ENCODE assay signal across 16 cellular contexts in genomic region chr2:207409525-207409924, GRCh38.
A peak's percentile ranks its signal among the peaks of the same experiment; 100 is the strongest.
DNase-seq lines count a peak whose midpoint lies in the region; ATAC-seq and TF ChIP-seq lines count a peak whose summit lies in the region.
"Had no signal": no experiment of that assay in that cellular context is flagged by ENCODE, and none has a peak within 500 bp of the region (broad histone marks: within the 10 kb centered on the region; RNA-seq: fewer than 3 reads in every experiment).

No MANE protein-coding gene starts in this region.

- H3K4me1 Mint-ChIP-seq in H9 (peaks cover 43 to 51% of the 10 kb centered on the region in 2 experiments), nephron progenitor cell (peaks cover 52% of the 10 kb centered on the region)
- H3K4me1 Mint-ChIP-seq in activated T-helper 17 cell treated with anti-CD3 and anti-CD28 coated beads, Interleukin-2, amount 50 U/mL, for 72 hours = no peaks in the 10 kb centered on the region
- H3K4me1 Mint-ChIP-seq in CD8-positive, alpha-beta memory T cell = no peaks in the 10 kb centered on the region
- H3K4me1 Mint-ChIP-seq: activated naive CD8-positive, alpha-beta T cell treated with anti-CD3 and anti-CD28 coated beads for 36 hours; natural killer cell had no signal

- peaks cover 11% of the 10 kb centered on the region; the same call in 1 of the 2 replicates for H3K4me1 ChIP-seq in H9 (ENCODE audit: insufficient read depth, low read length)
- no peaks in the 10 kb centered on the region for H3K4me1 ChIP-seq in CD8-positive, alpha-beta memory T cell (ENCODE audit: insufficient read depth, low read length)

- no peaks in the 10 kb centered on the region for H3K23me2 ChIP-seq in H9 (ENCODE audit: insufficient read length, low read depth, low read length, poor library complexity, severe bottlenecking)

- H3T11ph ChIP-seq in H9 (ENCODE audit: low read length) = no peak overlapping the region

- H3K4ac ChIP-seq in H9 (ENCODE audit: low read depth, low read length) = no peak overlapping the region

- H3K14ac ChIP-seq in H9 (ENCODE audit: insufficient read depth, low read length) = no peak overlapping the region

- no peak overlapping the region for H4K8ac ChIP-seq in H9 (replicated peaks; ENCODE audit: insufficient read length, low read depth, low read length)

- H2BK20ac ChIP-seq in H9 (ENCODE audit: low read depth, low read length, poor library complexity, severe bottlenecking) = no peak overlapping the region

- no peak overlapping the region for H2AFZ ChIP-seq in H9 (ENCODE audit: low read length)

- no peak overlapping the region for H3K4me3 ChIP-seq in CD8-positive, alpha-beta memory T cell (ENCODE audit: low read length)
- H3K4me3 ChIP-seq: BLaER1 treated with 17β-estradiol and CSF1 and Interleukin-3, amounts not matched to agents 10 nM and 100 nM; dorsolateral prefrontal cortex; esophagus muscularis mucosa had no signal

- CTCF ChIA-PET in CD8-positive, alpha-beta memory T cell (lab: Charles Lee) = no interaction called here

- H2AK5ac ChIP-seq in H9 (ENCODE audit: insufficient read length, low read length) = no peak overlapping the region

- H3K56ac ChIP-seq in H9 (ENCODE audit: insufficient read length, low read depth, low read length) = no peak overlapping the region

- H2BK12ac ChIP-seq in H9 (ENCODE audit: insufficient read length, low read depth, low read length) = no peak overlapping the region

- H2BK120ac ChIP-seq in H9 (ENCODE audit: low read depth, low read length, poor library complexity, severe bottlenecking) = no peak overlapping the region

- no CpG with 5 or more reads among the region's 4 CpGs for WGBS in H9 (ENCODE audit: extremely low coverage, insufficient read length, low lambda C conversion rate)

- H2BK5ac ChIP-seq in H9 (ENCODE audit: insufficient read length, low read length) = no peak overlapping the region

- H3K23ac ChIP-seq in H9 (ENCODE audit: insufficient read length, low read depth, low read length) = no peak overlapping the region

- H3K18ac ChIP-seq in H9 (ENCODE audit: insufficient read length, low read depth, low read length) = no peak overlapping the region

- no peaks in the 10 kb centered on the region for H3K27me3 Mint-ChIP-seq in H9 (ENCODE audit: low read depth)
- no peaks in the 10 kb centered on the region for H3K27me3 Mint-ChIP-seq in activated T-helper 17 cell treated with anti-CD3 and anti-CD28 coated beads, Interleukin-2, amount 50 U/mL, for 72 hours
- H3K27me3 Mint-ChIP-seq in nephron progenitor cell (ENCODE audit: low read depth, poor library complexity) = peaks cover 7% of the 10 kb centered on the region
- peaks cover 2 to 4% of the 10 kb centered on the region in 2 donors for H3K27me3 Mint-ChIP-seq in CD8-positive, alpha-beta memory T cell
- H3K27me3 Mint-ChIP-seq: activated CD4-positive, alpha-beta memory T cell treated with anti-CD3 and anti-CD28 coated beads for 36 hours; activated naive CD8-positive, alpha-beta T cell treated with anti-CD3 and anti-CD28 coated beads for 36 hours had no signal

- H3K4me3 Mint-ChIP-seq in H9 (no peak overlapping the region), nephron progenitor cell (no peak overlapping the region)
- no peak overlapping the region for H3K4me3 Mint-ChIP-seq in activated T-helper 17 cell treated with anti-CD3 and anti-CD28 coated beads, Interleukin-2, amount 50 U/mL, for 72 hours
- H3K4me3 Mint-ChIP-seq in CD8-positive, alpha-beta memory T cell = no peak overlapping the region
- H3K4me3 Mint-ChIP-seq: activated CD4-positive, alpha-beta memory T cell treated with anti-CD3 and anti-CD28 coated beads for 36 hours; activated naive CD8-positive, alpha-beta T cell treated with anti-CD3 and anti-CD28 coated beads for 36 hours; natural killer cell had no signal

- DNase-seq in DMS53 (lab: John Stamatoyannopoulos, UW) = peak; percentile 45
- no peak for DNase-seq in DMS53 treated with DMSO at 0.1 percent for 48 hours (lab: John Stamatoyannopoulos, UW; ENCODE audit: unreplicated experiment)
- DNase-seq in H9 = no peak
- DNase-seq in nephron progenitor cell = no peak
- no peak for DNase-seq in HuH-7.5 (ENCODE audit: low spot score)
- no peak for DNase-seq in CD8-positive, alpha-beta memory T cell
- DNase-seq in activated CD4-positive, alpha-beta T cell treated with anti-CD3 and anti-CD28 coated beads for 48 hours = no peak
- DNase-seq: activated CD4-positive, alpha-beta memory T cell treated with anti-CD3 and anti-CD28 coated beads for 36 hours; activated naive CD8-positive, alpha-beta T cell treated with anti-CD3 and anti-CD28 coated beads for 36 hours; dorsolateral prefrontal cortex; natural killer cell; stimulated activated naive CD4-positive, alpha-beta T cell treated with Interleukin-2 at 50 U/mL for 16 hours; trophoblast cell had no signal

- no peak overlapping the region for H4K91ac ChIP-seq in H9 (ENCODE audit: insufficient read length, low read depth, low read length)

- no peaks in the 10 kb centered on the region for H3K79me1 ChIP-seq in H9 (ENCODE audit: insufficient read depth, low read depth, low read length, poor library complexity, severe bottlenecking)

- no peak overlapping the region for H3K4me2 ChIP-seq in H9 (ENCODE audit: insufficient read depth, insufficient read length, low read length)

- H2BK15ac ChIP-seq in H9 (ENCODE audit: low read depth, low read length) = no peak overlapping the region

- H3K27ac Mint-ChIP-seq in H9 = peak overlapping the region in 2 of 3 experiments; percentile 49 to 76; a peak in 4 of 7 replicates
- peak overlapping the region; percentile 58 for H3K27ac Mint-ChIP-seq in activated T-helper 17 cell treated with anti-CD3 and anti-CD28 coated beads, Interleukin-2, amount 50 U/mL, for 72 hours
- peak overlapping the region; percentile 83 for H3K27ac Mint-ChIP-seq in nephron progenitor cell
- peak overlapping the region in 1 of 8 donors; percentile 74 for H3K27ac Mint-ChIP-seq in CD8-positive, alpha-beta memory T cell
- H3K27ac Mint-ChIP-seq: activated CD4-positive, alpha-beta memory T cell treated with anti-CD3 and anti-CD28 coated beads for 36 hours; activated naive CD8-positive, alpha-beta T cell treated with anti-CD3 and anti-CD28 coated beads for 36 hours; natural killer cell had no signal

- no peaks in the 10 kb centered on the region for H3K9me3 ChIP-seq in H9 (ENCODE audit: control insufficient read depth, low read depth, low read length)
- H3K9me3 ChIP-seq in CD8-positive, alpha-beta memory T cell (ENCODE audit: low read length) = no peaks in the 10 kb centered on the region
- H3K9me3 ChIP-seq: BLaER1 treated with 17β-estradiol and CSF1 and Interleukin-3, amounts not matched to agents 10 nM and 100 nM; esophagus muscularis mucosa had no signal

- H3K9me3 Mint-ChIP-seq in H9 (no peaks in the 10 kb centered on the region), nephron progenitor cell (no peaks in the 10 kb centered on the region)
- no peaks in the 10 kb centered on the region for H3K9me3 Mint-ChIP-seq in activated T-helper 17 cell treated with anti-CD3 and anti-CD28 coated beads, Interleukin-2, amount 50 U/mL, for 72 hours
- no peaks in the 10 kb centered on the region for H3K9me3 Mint-ChIP-seq in CD8-positive, alpha-beta memory T cell
- H3K9me3 Mint-ChIP-seq: activated CD4-positive, alpha-beta memory T cell treated with anti-CD3 and anti-CD28 coated beads for 36 hours; activated naive CD8-positive, alpha-beta T cell treated with anti-CD3 and anti-CD28 coated beads for 36 hours; natural killer cell had no signal

- no peak overlapping the region for H4K5ac ChIP-seq in H9 (ENCODE audit: insufficient read length, low read depth, low read length)

- TF ChIP-seq CTCF in H9 (conservative IDR thresholded peaks at IDR 0.05) (no peak), nephron progenitor cell (IDR thresholded peaks at IDR 0.05) (no peak)

- no peak for ATAC-seq in activated T-helper 17 cell treated with anti-CD3 and anti-CD28 coated beads, Interleukin-2, amount 50 U/mL, for 72 hours (replicated peaks)
- ATAC-seq: natural killer cell had no signal

- no peaks in the 10 kb centered on the region for H4K20me1 ChIP-seq in H9 (ENCODE audit: control insufficient read depth, insufficient read depth, insufficient read length)
- H4K20me1 ChIP-seq: BLaER1 treated with 17β-estradiol and CSF1 and Interleukin-3, amounts not matched to agents 10 nM and 100 nM had no signal

- H3K27me3 ChIP-seq in H9 (ENCODE audit: insufficient read depth, low read length) = no peaks in the 10 kb centered on the region
- H3K27me3 ChIP-seq in CD8-positive, alpha-beta memory T cell (ENCODE audit: insufficient read depth, low read length, poor library complexity, severe bottlenecking) = no peaks in the 10 kb centered on the region
- H3K27me3 ChIP-seq: BLaER1 treated with 17β-estradiol and CSF1 and Interleukin-3, amounts not matched to agents 10 nM and 100 nM; dorsolateral prefrontal cortex; esophagus muscularis mucosa had no signal

- H3K36me3 ChIP-seq in CD8-positive, alpha-beta memory T cell (ENCODE audit: insufficient read depth, low read length) = no peaks in the 10 kb centered on the region
- H3K36me3 ChIP-seq: BLaER1 treated with 17β-estradiol and CSF1 and Interleukin-3, amounts not matched to agents 10 nM and 100 nM; esophagus muscularis mucosa had no signal

- H3K36me3 Mint-ChIP-seq in H9 (ENCODE audit: insufficient read depth in 1 of 3, low read depth in 3 of 3) = no peaks in the 10 kb centered on the region
- no peaks in the 10 kb centered on the region for H3K36me3 Mint-ChIP-seq in activated T-helper 17 cell treated with anti-CD3 and anti-CD28 coated beads, Interleukin-2, amount 50 U/mL, for 72 hours (ENCODE audit: low read depth)
- H3K36me3 Mint-ChIP-seq in nephron progenitor cell (ENCODE audit: low read depth) = no peaks in the 10 kb centered on the region
- H3K36me3 Mint-ChIP-seq in CD8-positive, alpha-beta memory T cell = peaks cover 0 to 4% (median 2%) of the 10 kb centered on the region in 3 donors
- H3K36me3 Mint-ChIP-seq: activated CD4-positive, alpha-beta memory T cell treated with anti-CD3 and anti-CD28 coated beads for 36 hours; activated naive CD8-positive, alpha-beta T cell treated with anti-CD3 and anti-CD28 coated beads for 36 hours; natural killer cell had no signal

- no peak overlapping the region for H3K9ac ChIP-seq in H9 (ENCODE audit: extremely low read depth, insufficient read length, low read length)
- H3K9ac ChIP-seq: BLaER1 treated with 17β-estradiol and CSF1 and Interleukin-3, amounts not matched to agents 10 nM and 100 nM had no signal

- POLR2A ChIA-PET in CD8-positive, alpha-beta memory T cell (lab: Charles Lee) = no interaction called here

- H3K27ac ChIP-seq in H9 (ENCODE audit: insufficient read length, low read depth, low read length) = no peak overlapping the region
- no peak overlapping the region for H3K27ac ChIP-seq in CD8-positive, alpha-beta memory T cell (ENCODE audit: low read depth, low read length)
- H3K27ac ChIP-seq: BLaER1 treated with 17β-estradiol and CSF1 and Interleukin-3, amounts not matched to agents 10 nM and 100 nM had no signal

- no peaks in the 10 kb centered on the region for H3K79me2 ChIP-seq in H9 (ENCODE audit: insufficient read depth, low read length)
